ENCODE assay signal across 19 cellular contexts in genomic region chrX:31319586-31319985, GRCh38.
DNase-seq lines count a peak whose midpoint lies in the region; ATAC-seq and TF ChIP-seq lines count a peak whose summit lies in the region.
"Had no signal": no experiment of that assay in that cellular context is flagged by ENCODE, and none has a peak within 500 bp of the region (broad histone marks: within the 10 kb centered on the region; RNA-seq: fewer than 3 reads in every experiment).

No MANE protein-coding gene starts in this region.

- H3K27me3 ChIP-seq in left ventricle myocardium inferior (ENCODE audit: low read depth): no peaks in the 10 kb centered on the region
- H3K27me3 ChIP-seq in right atrium auricular region: no peaks in the 10 kb centered on the region
- no peaks in the 10 kb centered on the region for H3K27me3 ChIP-seq in gastroesophageal sphincter
- H3K27me3 ChIP-seq: MG63 had no signal

- no peak for TF ChIP-seq POLR2A in gastroesophageal sphincter (IDR thresholded peaks at IDR 0.05)

- H3K36me3 ChIP-seq in left ventricle myocardium inferior (no peaks in the 10 kb centered on the region), right atrium auricular region (no peaks in the 10 kb centered on the region), gastroesophageal sphincter (no peaks in the 10 kb centered on the region)
- H3K36me3 ChIP-seq: HAP-1, MG63 had no signal

- no peak overlapping the region for H3K4me3 ChIP-seq in left ventricle myocardium inferior
- no peak overlapping the region for H3K4me3 ChIP-seq in right atrium auricular region
- no peak overlapping the region for H3K4me3 ChIP-seq in gastroesophageal sphincter
- H3K4me3 ChIP-seq: GM23338, HAP-1, K562, MG63 had no signal

- intact Hi-C loops in left ventricle myocardium inferior (cut with micrococcal nuclease): no loop called here

- ATAC-seq in gastroesophageal sphincter (peak; percentile 55), HG02885 (IDR thresholded peaks at IDR 0.05; ENCODE audit: poor library complexity, unreplicated experiment) (no peak)
- ATAC-seq: GM23338, K562 had no signal

- TF ChIP-seq EP300 in gastroesophageal sphincter (IDR thresholded peaks at IDR 0.05): no peak

- no peaks in the 10 kb centered on the region for H3K9me3 ChIP-seq in left ventricle myocardium inferior (replicated peaks)
- no peaks in the 10 kb centered on the region for H3K9me3 ChIP-seq in right atrium auricular region
- H3K9me3 ChIP-seq in gastroesophageal sphincter: no peaks in the 10 kb centered on the region
- H3K9me3 ChIP-seq: HAP-1, MG63, SK-N-SH had no signal

- H3K4me1 ChIP-seq in left ventricle myocardium inferior (peaks cover 34% of the 10 kb centered on the region), right atrium auricular region (no peaks in the 10 kb centered on the region), gastroesophageal sphincter (no peaks in the 10 kb centered on the region)

- H3K27ac ChIP-seq in left ventricle myocardium inferior (replicated peaks): peak overlapping the region; percentile 48
- peak overlapping the region in 1 of 2 donors; percentile 5 for H3K27ac ChIP-seq in right atrium auricular region
- H3K27ac ChIP-seq in gastroesophageal sphincter: peak overlapping the region in 2 of 4 donors; percentile 5 to 33
- H3K27ac ChIP-seq: 22Rv1 had no signal

- DNase-seq in left ventricle myocardium inferior: no peak
- no peak for DNase-seq in right atrium auricular region (ENCODE audit: low spot score)
- peak; percentile 13 for DNase-seq in amniotic epithelial cell (ENCODE audit: low read depth)
- DNase-seq in dermis blood vessel endothelial cell: no peak
- DNase-seq in COLO668 (lab: John Stamatoyannopoulos, UW; ENCODE audit: unreplicated experiment): no peak
- DNase-seq in NOMO-1 (lab: John Stamatoyannopoulos, UW; ENCODE audit: unreplicated experiment in 2 of 2): no peak
- DNase-seq: DMS79, MG63, NCI-H1694 treated with DMSO at 0.1 percent for 48 hours, NCI-H446, NCI-H526, SIG-M5, SK-N-SH had no signal

- WGBS in gastroesophageal sphincter (ENCODE audit: low coverage in 1 of 2), 2 donors: 38 to 72% methylated on average over 2 of the region's 2 CpGs

- TF ChIP-seq CTCF in left ventricle myocardium inferior (IDR thresholded peaks at IDR 0.05; ENCODE audit: borderline replicate concordance) (no peak), right atrium auricular region (IDR thresholded peaks at IDR 0.05) (no peak), gastroesophageal sphincter (IDR thresholded peaks at IDR 0.05) (no peak)
